Comparison of ENCODE assay signal across 4 cellular contexts in genomic region chr12:43294147-43294546, GRCh38.
A peak's percentile ranks its signal among the peaks of the same experiment; 100 is the strongest.
TF ChIP-seq lines count a peak whose summit lies in the region.

No MANE protein-coding gene starts in this region.

TF ChIP-seq in A549, 52 proteins besides CTCF, POLR2A, EP300 and RAD21:
- TF ChIP-seq MAFK (IDR thresholded peaks at IDR 0.05; ENCODE audit: partially characterized antibody) (peak; percentile 63), HOXA7 (CRISPR knock-in tag; IDR thresholded peaks at IDR 0.05) (no peak), ESRRA (IDR thresholded peaks at IDR 0.05; ENCODE audit: borderline replicate concordance, low read length) (no peak), ZSCAN20 (CRISPR knock-in tag; IDR thresholded peaks at IDR 0.05) (no peak)

TF ChIP-seq in IMR-90, 13 proteins besides CTCF, POLR2A, EP300 and RAD21:
- TF ChIP-seq NFE2L2 (IDR thresholded peaks at IDR 0.05; ENCODE audit: low read depth, low read length), result no peak
- peak; percentile 74 for TF ChIP-seq MAFK (IDR thresholded peaks at IDR 0.05; ENCODE audit: low read depth, low read length)
- TF ChIP-seq CHD1 (IDR thresholded peaks at IDR 0.05; ENCODE audit: low read depth, low read length), result no peak
- no peak for TF ChIP-seq RCOR1 (IDR thresholded peaks at IDR 0.05; ENCODE audit: insufficient replicate concordance, low read length)
- no peak for TF ChIP-seq RFX5 (IDR thresholded peaks at IDR 0.05; ENCODE audit: low read depth, low read length)
- TF ChIP-seq USF2 (IDR thresholded peaks at IDR 0.05; ENCODE audit: low read depth, low read length), result no peak
- no peak for TF ChIP-seq MAZ (IDR thresholded peaks at IDR 0.05; ENCODE audit: borderline replicate concordance, low read depth, low read length)
- no peak for TF ChIP-seq SMC3 (IDR thresholded peaks at IDR 0.05; ENCODE audit: low read depth, low read length)

TF ChIP-seq in K562, 482 proteins besides CTCF, POLR2A, EP300 and RAD21:
- no peak for TF ChIP-seq CHD7 (IDR thresholded peaks at IDR 0.05; ENCODE audit: low read depth, low read length)
- peak; percentile 55; the same call in 1 of the 2 replicates for TF ChIP-seq ZNF316 (IDR thresholded peaks at IDR 0.05)
- TF ChIP-seq, protein P1, sequence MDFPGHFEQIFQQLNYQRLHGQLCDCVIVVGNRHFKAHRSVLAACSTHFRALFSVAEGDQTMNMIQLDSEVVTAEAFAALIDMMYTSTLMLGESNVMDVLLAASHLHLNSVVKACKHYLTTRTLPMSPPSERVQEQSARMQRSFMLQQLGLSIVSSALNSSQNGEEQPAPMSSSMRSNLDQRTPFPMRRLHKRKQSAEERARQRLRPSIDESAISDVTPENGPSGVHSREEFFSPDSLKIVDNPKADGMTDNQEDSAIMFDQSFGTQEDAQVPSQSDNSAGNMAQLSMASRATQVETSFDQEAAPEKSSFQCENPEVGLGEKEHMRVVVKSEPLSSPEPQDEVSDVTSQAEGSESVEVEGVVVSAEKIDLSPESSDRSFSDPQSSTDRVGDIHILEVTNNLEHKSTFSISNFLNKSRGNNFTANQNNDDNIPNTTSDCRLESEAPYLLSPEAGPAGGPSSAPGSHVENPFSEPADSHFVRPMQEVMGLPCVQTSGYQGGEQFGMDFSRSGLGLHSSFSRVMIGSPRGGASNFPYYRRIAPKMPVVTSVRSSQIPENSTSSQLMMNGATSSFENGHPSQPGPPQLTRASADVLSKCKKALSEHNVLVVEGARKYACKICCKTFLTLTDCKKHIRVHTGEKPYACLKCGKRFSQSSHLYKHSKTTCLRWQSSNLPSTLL (IDR thresholded peaks at IDR 0.05), result no peak
- TF ChIP-seq KAT7 (CRISPR knock-in tag; IDR thresholded peaks at IDR 0.05; ENCODE audit: borderline replicate concordance), result no peak
- no peak for TF ChIP-seq ZFPM2 (CRISPR knock-in tag; IDR thresholded peaks at IDR 0.05)

TF ChIP-seq in SK-N-SH, 30 proteins besides CTCF, POLR2A, EP300 and RAD21:
- TF ChIP-seq RCOR1 (IDR thresholded peaks at IDR 0.05; ENCODE audit: low read length), result no peak
- TF ChIP-seq RFX5 (IDR thresholded peaks at IDR 0.05; ENCODE audit: low read length), result no peak
- no peak for TF ChIP-seq TEAD4 (IDR thresholded peaks at IDR 0.05; ENCODE audit: borderline replicate concordance, insufficient read depth)
- no peak for TF ChIP-seq GATA2 (CRISPR knock-in tag; IDR thresholded peaks at IDR 0.05)
- no peak for TF ChIP-seq SMC3 (IDR thresholded peaks at IDR 0.05; ENCODE audit: low read depth, low read length)
- no peak for TF ChIP-seq POLR2AphosphoS5 (IDR thresholded peaks at IDR 0.05; ENCODE audit: low read depth, low read length)
- TF ChIP-seq NFIC (IDR thresholded peaks at IDR 0.05; ENCODE audit: borderline replicate concordance), result no peak
- no peak for TF ChIP-seq TCF12 (IDR thresholded peaks at IDR 0.05)
- TF ChIP-seq, protein P2, sequence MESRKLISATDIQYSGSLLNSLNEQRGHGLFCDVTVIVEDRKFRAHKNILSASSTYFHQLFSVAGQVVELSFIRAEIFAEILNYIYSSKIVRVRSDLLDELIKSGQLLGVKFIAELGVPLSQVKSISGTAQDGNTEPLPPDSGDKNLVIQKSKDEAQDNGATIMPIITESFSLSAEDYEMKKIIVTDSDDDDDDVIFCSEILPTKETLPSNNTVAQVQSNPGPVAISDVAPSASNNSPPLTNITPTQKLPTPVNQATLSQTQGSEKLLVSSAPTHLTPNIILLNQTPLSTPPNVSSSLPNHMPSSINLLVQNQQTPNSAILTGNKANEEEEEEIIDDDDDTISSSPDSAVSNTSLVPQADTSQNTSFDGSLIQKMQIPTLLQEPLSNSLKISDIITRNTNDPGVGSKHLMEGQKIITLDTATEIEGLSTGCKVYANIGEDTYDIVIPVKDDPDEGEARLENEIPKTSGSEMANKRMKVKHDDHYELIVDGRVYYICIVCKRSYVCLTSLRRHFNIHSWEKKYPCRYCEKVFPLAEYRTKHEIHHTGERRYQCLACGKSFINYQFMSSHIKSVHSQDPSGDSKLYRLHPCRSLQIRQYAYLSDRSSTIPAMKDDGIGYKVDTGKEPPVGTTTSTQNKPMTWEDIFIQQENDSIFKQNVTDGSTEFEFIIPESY (IDR thresholded peaks at IDR 0.05; ENCODE audit: borderline replicate concordance, low read depth), result no peak
- TF ChIP-seq GABPA (IDR thresholded peaks at IDR 0.05; ENCODE audit: low read depth), result no peak
- TF ChIP-seq TAF1 (IDR thresholded peaks at IDR 0.05; ENCODE audit: borderline replicate concordance, low read depth, low read length), result no peak
- TF ChIP-seq, protein P3, sequence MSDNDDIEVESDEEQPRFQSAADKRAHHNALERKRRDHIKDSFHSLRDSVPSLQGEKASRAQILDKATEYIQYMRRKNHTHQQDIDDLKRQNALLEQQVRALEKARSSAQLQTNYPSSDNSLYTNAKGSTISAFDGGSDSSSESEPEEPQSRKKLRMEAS (IDR thresholded peaks at IDR 0.05; ENCODE audit: low read depth), result no peak
- TF ChIP-seq, protein P4, sequence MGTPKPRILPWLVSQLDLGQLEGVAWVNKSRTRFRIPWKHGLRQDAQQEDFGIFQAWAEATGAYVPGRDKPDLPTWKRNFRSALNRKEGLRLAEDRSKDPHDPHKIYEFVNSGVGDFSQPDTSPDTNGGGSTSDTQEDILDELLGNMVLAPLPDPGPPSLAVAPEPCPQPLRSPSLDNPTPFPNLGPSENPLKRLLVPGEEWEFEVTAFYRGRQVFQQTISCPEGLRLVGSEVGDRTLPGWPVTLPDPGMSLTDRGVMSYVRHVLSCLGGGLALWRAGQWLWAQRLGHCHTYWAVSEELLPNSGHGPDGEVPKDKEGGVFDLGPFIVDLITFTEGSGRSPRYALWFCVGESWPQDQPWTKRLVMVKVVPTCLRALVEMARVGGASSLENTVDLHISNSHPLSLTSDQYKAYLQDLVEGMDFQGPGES (IDR thresholded peaks at IDR 0.05; ENCODE audit: low read depth, low read length), result no peak
- no peak for TF ChIP-seq JUND (IDR thresholded peaks at IDR 0.05)
- TF ChIP-seq NRF1 (IDR thresholded peaks at IDR 0.05; ENCODE audit: low read depth, low read length), result no peak
- no peak for TF ChIP-seq MXI1 (IDR thresholded peaks at IDR 0.05; ENCODE audit: low read depth, low read length)
- TF ChIP-seq REST (IDR thresholded peaks at IDR 0.05; ENCODE audit: low read depth, low read length), result no peak
- no peak for TF ChIP-seq USF2 (IDR thresholded peaks at IDR 0.05; ENCODE audit: borderline replicate concordance, low read depth, low read length)
